ENCODE assay signal across 4 cellular contexts in the genomic region with DNA sequence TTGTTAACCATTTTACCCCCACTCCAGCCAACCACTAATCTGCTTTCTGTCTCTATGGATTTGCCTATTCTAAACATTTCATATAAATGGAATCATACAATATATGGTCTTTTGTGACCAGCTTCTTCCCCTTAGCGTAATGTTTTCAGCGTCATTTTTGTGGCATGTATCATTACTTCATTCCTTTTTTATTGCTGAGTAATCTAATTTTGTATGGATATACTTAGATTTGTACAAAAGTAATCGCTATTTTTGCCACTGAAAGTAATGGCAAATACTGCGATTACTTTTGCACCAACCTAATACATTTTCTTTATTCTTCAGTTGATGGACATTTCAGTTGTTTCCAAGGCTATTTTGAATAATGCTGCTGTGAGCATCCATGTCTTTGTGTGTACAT.
TF ChIP-seq lines count a peak whose summit lies in the region.

No MANE protein-coding gene starts in this region.

TF ChIP-seq in A549, 52 proteins besides CTCF, POLR2A, EP300 and RAD21:
- TF ChIP-seq SREBF2 (IDR thresholded peaks at IDR 0.05) (no peak), MAFK (IDR thresholded peaks at IDR 0.05; ENCODE audit: partially characterized antibody) (peak; percentile 89)
TF ChIP-seq in A549: peak in this region for 1.

TF ChIP-seq in IMR-90, 13 proteins besides CTCF, POLR2A, EP300 and RAD21:
- TF ChIP-seq SMC3 (IDR thresholded peaks at IDR 0.05; ENCODE audit: low read depth, low read length) (no peak), MAFK (IDR thresholded peaks at IDR 0.05; ENCODE audit: low read depth, low read length) (peak; percentile 92)

TF ChIP-seq in H1, 55 proteins besides CTCF, POLR2A, EP300 and RAD21:
- TF ChIP-seq CHD1 (IDR thresholded peaks at IDR 0.05; ENCODE audit: low read depth, low read length), result no peak
- no peak for TF ChIP-seq YY1 (IDR thresholded peaks at IDR 0.05; ENCODE audit: low read depth, low read length)
- TF ChIP-seq SP4 (IDR thresholded peaks at IDR 0.05; ENCODE audit: low read length), result no peak
- no peak for TF ChIP-seq ASH2L (IDR thresholded peaks at IDR 0.05; ENCODE audit: low read length)
- no peak for TF ChIP-seq TBP (IDR thresholded peaks at IDR 0.05; ENCODE audit: low read depth, low read length)
- no peak for TF ChIP-seq JUN (IDR thresholded peaks at IDR 0.05; ENCODE audit: low read depth, low read length)
- TF ChIP-seq MAFK (IDR thresholded peaks at IDR 0.05; ENCODE audit: low read depth, low read length), result peak; percentile 31; the same call in 1 of the 2 replicates

TF ChIP-seq in GM12891, 5 proteins besides CTCF, POLR2A, EP300 and RAD21:
- TF ChIP-seq PAX5 (IDR thresholded peaks at IDR 0.05; ENCODE audit: insufficient read depth, low read length, severe bottlenecking) (no peak), POLR2AphosphoS5 (IDR thresholded peaks at IDR 0.05; ENCODE audit: low read depth, low read length) (no peak), SPI1 (IDR thresholded peaks at IDR 0.05; ENCODE audit: low read depth, low read length) (no peak), POU2F2 (IDR thresholded peaks at IDR 0.05; ENCODE audit: low read depth, low read length) (no peak), TAF1 (IDR thresholded peaks at IDR 0.05; ENCODE audit: low read depth, low read length) (no peak)
TF ChIP-seq in GM12891: peak in this region for 0.
